In the genomic region with DNA sequence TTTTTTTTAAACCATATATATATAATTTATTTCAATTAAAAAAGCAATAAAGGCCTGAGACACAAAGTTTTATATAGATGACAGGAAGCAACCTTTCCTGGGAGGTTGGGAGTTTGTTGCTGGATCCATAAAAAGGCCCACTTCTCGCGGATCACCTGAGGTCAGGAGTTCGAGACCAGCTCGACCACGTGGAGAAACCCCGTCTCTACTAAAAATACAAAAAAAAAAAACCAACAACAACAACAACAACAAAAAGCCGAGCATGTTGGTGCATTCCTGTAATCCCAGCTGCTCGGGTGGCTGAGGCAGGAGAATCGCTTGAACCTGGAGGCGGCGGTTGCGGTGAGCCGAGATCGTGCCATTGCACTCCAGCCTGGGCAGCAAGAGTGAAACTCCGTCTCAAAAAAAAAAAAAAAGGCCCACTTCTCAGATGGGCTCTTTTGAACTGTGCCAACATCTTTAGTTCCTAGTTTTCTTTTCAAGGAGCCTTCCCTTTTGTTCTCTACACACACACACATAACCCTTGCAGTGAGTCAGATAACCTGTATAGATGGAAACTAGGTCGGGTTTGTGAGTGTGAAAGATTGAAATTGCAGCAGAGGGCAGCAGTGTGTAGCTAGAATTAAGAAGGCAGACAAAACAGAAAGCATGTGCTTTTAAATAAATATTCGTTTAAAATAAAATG, we compare ENCODE assay signal across 1 cellular context.
TF ChIP-seq lines count a peak whose summit lies in the region.

No MANE protein-coding gene starts in this region.

TF ChIP-seq in HepG2, 621 proteins besides CTCF, POLR2A, EP300 and RAD21 (continued from another document):
- TF ChIP-seq, protein P1, sequence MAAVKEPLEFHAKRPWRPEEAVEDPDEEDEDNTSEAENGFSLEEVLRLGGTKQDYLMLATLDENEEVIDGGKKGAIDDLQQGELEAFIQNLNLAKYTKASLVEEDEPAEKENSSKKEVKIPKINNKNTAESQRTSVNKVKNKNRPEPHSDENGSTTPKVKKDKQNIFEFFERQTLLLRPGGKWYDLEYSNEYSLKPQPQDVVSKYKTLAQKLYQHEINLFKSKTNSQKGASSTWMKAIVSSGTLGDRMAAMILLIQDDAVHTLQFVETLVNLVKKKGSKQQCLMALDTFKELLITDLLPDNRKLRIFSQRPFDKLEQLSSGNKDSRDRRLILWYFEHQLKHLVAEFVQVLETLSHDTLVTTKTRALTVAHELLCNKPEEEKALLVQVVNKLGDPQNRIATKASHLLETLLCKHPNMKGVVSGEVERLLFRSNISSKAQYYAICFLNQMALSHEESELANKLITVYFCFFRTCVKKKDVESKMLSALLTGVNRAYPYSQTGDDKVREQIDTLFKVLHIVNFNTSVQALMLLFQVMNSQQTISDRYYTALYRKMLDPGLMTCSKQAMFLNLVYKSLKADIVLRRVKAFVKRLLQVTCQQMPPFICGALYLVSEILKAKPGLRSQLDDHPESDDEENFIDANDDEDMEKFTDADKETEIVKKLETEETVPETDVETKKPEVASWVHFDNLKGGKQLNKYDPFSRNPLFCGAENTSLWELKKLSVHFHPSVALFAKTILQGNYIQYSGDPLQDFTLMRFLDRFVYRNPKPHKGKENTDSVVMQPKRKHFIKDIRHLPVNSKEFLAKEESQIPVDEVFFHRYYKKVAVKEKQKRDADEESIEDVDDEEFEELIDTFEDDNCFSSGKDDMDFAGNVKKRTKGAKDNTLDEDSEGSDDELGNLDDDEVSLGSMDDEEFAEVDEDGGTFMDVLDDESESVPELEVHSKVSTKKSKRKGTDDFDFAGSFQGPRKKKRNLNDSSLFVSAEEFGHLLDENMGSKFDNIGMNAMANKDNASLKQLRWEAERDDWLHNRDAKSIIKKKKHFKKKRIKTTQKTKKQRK (IDR thresholded peaks at IDR 0.05; ENCODE audit: low read length): no peak
- TF ChIP-seq STAG1 (CRISPR knock-in tag; IDR thresholded peaks at IDR 0.05) (peak; percentile 66), ARHGAP35 (CRISPR knock-in tag; IDR thresholded peaks at IDR 0.05; ENCODE audit: borderline replicate concordance) (no peak), HDAC6 (IDR thresholded peaks at IDR 0.05; ENCODE audit: low read depth, low read length) (no peak), ZSCAN20 (CRISPR knock-in tag; IDR thresholded peaks at IDR 0.05; ENCODE audit: borderline replicate concordance) (no peak), ZNF782 (CRISPR knock-in tag; IDR thresholded peaks at IDR 0.05; ENCODE audit: borderline replicate concordance) (no peak), SAP130 (CRISPR knock-in tag; IDR thresholded peaks at IDR 0.05; ENCODE audit: low read depth) (0 out of 2 replicates have a peak, but pooled peaks have one; percentile 35), MXD4 (CRISPR knock-in tag; IDR thresholded peaks at IDR 0.05) (no peak), KDM5A (IDR thresholded peaks at IDR 0.05; ENCODE audit: borderline replicate concordance, low read length) (no peak), PRPF4 (IDR thresholded peaks at IDR 0.05; ENCODE audit: low read depth, low read length, poor library complexity, severe bottlenecking) (peak; percentile 86), ZFP41 (CRISPR knock-in tag; IDR thresholded peaks at IDR 0.05; ENCODE audit: borderline replicate concordance) (no peak), MTF2 (CRISPR knock-in tag; IDR thresholded peaks at IDR 0.05; ENCODE audit: borderline replicate concordance) (no peak), ZMYM2 (CRISPR knock-in tag; IDR thresholded peaks at IDR 0.05) (0 out of 2 replicates have a peak, but pooled peaks have one; percentile 37), ZNF556 (CRISPR knock-in tag; IDR thresholded peaks at IDR 0.05; ENCODE audit: borderline replicate concordance) (peak; percentile 11; the same call in 1 of the 2 replicates), PITX1 (CRISPR knock-in tag; IDR thresholded peaks at IDR 0.05) (no peak), NRL (CRISPR knock-in tag; IDR thresholded peaks at IDR 0.05; ENCODE audit: borderline replicate concordance) (no peak), ZNF570 (CRISPR knock-in tag; IDR thresholded peaks at IDR 0.05; ENCODE audit: borderline replicate concordance) (no peak), SMC3 (IDR thresholded peaks at IDR 0.05; ENCODE audit: low read length) (peak; percentile 33), ETV6 (CRISPR knock-in tag; conservative IDR thresholded peaks at IDR 0.05) (no peak), ZBTB38 (CRISPR knock-in tag; IDR thresholded peaks at IDR 0.05) (peak; percentile 97), STAT5B (CRISPR knock-in tag; IDR thresholded peaks at IDR 0.05) (no peak), ZNF775 (CRISPR knock-in tag; IDR thresholded peaks at IDR 0.05; ENCODE audit: borderline replicate concordance) (no peak), THYN1 (CRISPR knock-in tag; IDR thresholded peaks at IDR 0.05; ENCODE audit: borderline replicate concordance, low read depth) (no peak), RORA (CRISPR knock-in tag; IDR thresholded peaks at IDR 0.05) (no peak), PAWR (CRISPR knock-in tag; IDR thresholded peaks at IDR 0.05; ENCODE audit: borderline replicate concordance) (no peak), ZNF781 (CRISPR knock-in tag; IDR thresholded peaks at IDR 0.05; ENCODE audit: borderline replicate concordance, not compliant biosample characterization) (no peak)
- TF ChIP-seq, protein P2, sequence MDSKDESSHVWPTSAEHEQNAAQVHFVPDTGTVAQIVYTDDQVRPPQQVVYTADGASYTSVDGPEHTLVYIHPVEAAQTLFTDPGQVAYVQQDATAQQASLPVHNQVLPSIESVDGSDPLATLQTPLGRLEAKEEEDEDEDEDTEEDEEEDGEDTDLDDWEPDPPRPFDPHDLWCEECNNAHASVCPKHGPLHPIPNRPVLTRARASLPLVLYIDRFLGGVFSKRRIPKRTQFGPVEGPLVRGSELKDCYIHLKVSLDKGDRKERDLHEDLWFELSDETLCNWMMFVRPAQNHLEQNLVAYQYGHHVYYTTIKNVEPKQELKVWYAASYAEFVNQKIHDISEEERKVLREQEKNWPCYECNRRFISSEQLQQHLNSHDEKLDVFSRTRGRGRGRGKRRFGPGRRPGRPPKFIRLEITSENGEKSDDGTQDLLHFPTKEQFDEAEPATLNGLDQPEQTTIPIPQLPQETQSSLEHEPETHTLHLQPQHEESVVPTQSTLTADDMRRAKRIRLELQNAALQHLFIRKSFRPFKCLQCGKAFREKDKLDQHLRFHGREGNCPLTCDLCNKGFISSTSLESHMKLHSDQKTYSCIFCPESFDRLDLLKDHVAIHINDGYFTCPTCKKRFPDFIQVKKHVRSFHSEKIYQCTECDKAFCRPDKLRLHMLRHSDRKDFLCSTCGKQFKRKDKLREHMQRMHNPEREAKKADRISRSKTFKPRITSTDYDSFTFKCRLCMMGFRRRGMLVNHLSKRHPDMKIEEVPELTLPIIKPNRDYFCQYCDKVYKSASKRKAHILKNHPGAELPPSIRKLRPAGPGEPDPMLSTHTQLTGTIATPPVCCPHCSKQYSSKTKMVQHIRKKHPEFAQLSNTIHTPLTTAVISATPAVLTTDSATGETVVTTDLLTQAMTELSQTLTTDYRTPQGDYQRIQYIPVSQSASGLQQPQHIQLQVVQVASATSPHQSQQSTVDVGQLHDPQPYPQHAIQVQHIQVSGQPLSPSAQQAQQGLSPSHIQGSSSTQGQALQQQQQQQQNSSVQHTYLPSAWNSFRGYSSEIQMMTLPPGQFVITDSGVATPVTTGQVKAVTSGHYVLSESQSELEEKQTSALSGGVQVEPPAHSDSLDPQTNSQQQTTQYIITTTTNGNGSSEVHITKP (CRISPR knock-in tag; IDR thresholded peaks at IDR 0.05; ENCODE audit: low read depth): no peak
- TF ChIP-seq, protein P3, sequence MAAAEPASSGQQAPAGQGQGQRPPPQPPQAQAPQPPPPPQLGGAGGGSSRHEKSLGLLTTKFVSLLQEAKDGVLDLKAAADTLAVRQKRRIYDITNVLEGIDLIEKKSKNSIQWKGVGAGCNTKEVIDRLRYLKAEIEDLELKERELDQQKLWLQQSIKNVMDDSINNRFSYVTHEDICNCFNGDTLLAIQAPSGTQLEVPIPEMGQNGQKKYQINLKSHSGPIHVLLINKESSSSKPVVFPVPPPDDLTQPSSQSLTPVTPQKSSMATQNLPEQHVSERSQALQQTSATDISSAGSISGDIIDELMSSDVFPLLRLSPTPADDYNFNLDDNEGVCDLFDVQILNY (CRISPR knock-in tag; conservative IDR thresholded peaks at IDR 0.05): no peak
- TF ChIP-seq, protein P4, sequence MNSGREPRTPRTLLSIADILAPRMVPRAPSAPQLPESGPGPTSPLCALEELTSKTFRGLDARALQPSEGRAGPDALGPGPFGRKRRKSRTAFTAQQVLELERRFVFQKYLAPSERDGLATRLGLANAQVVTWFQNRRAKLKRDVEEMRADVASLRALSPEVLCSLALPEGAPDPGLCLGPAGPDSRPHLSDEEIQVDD (CRISPR knock-in tag; IDR thresholded peaks at IDR 0.05; ENCODE audit: borderline replicate concordance): no peak
- TF ChIP-seq, protein P5, sequence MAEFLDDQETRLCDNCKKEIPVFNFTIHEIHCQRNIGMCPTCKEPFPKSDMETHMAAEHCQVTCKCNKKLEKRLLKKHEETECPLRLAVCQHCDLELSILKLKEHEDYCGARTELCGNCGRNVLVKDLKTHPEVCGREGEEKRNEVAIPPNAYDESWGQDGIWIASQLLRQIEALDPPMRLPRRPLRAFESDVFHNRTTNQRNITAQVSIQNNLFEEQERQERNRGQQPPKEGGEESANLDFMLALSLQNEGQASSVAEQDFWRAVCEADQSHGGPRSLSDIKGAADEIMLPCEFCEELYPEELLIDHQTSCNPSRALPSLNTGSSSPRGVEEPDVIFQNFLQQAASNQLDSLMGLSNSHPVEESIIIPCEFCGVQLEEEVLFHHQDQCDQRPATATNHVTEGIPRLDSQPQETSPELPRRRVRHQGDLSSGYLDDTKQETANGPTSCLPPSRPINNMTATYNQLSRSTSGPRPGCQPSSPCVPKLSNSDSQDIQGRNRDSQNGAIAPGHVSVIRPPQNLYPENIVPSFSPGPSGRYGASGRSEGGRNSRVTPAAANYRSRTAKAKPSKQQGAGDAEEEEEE (CRISPR knock-in tag; IDR thresholded peaks at IDR 0.05; ENCODE audit: borderline replicate concordance): no peak
- TF ChIP-seq, protein P6, sequence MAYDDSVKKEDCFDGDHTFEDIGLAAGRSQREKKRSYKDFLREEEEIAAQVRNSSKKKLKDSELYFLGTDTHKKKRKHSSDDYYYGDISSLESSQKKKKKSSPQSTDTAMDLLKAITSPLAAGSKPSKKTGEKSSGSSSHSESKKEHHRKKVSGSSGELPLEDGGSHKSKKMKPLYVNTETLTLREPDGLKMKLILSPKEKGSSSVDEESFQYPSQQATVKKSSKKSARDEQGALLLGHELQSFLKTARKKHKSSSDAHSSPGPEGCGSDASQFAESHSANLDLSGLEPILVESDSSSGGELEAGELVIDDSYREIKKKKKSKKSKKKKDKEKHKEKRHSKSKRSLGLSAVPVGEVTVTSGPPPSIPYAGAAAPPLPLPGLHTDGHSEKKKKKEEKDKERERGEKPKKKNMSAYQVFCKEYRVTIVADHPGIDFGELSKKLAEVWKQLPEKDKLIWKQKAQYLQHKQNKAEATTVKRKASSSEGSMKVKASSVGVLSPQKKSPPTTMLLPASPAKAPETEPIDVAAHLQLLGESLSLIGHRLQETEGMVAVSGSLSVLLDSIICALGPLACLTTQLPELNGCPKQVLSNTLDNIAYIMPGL (CRISPR knock-in tag; IDR thresholded peaks at IDR 0.05; ENCODE audit: borderline replicate concordance in 1 of 2, low read depth in 1 of 2): peak in 1 of 2 experiments; percentile 40; a peak in 1 of 4 replicates
- TF ChIP-seq, protein P7, sequence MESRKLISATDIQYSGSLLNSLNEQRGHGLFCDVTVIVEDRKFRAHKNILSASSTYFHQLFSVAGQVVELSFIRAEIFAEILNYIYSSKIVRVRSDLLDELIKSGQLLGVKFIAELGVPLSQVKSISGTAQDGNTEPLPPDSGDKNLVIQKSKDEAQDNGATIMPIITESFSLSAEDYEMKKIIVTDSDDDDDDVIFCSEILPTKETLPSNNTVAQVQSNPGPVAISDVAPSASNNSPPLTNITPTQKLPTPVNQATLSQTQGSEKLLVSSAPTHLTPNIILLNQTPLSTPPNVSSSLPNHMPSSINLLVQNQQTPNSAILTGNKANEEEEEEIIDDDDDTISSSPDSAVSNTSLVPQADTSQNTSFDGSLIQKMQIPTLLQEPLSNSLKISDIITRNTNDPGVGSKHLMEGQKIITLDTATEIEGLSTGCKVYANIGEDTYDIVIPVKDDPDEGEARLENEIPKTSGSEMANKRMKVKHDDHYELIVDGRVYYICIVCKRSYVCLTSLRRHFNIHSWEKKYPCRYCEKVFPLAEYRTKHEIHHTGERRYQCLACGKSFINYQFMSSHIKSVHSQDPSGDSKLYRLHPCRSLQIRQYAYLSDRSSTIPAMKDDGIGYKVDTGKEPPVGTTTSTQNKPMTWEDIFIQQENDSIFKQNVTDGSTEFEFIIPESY (CRISPR knock-in tag; IDR thresholded peaks at IDR 0.05): peak; percentile 77; the same call in 1 of the 2 replicates
TF ChIP-seq in HepG2: peak in this region for 9.
